In genomic region chr9:90684776-90685175, GRCh38 we compare ENCODE assay signal across 21 cellular contexts. TPM values are rescaled to one million over a fixed set of nuclear protein-coding genes. Genes with fewer than 3 reads are reported as not detected.
DNase-seq lines count a peak whose midpoint lies in the region; ATAC-seq and TF ChIP-seq lines count a peak whose summit lies in the region.
"Had no signal": no experiment of that assay in that cellular context is flagged by ENCODE, and none has a peak within 500 bp of the region (broad histone marks: within the 10 kb centered on the region; RNA-seq: fewer than 3 reads in every experiment).

No MANE protein-coding gene starts in this region.

- DNase-seq in anterior cingulate cortex (lab: John Stamatoyannopoulos, UW) (peak in 40 of 58 donors; percentile 2 to 76 (median 21)), inferior parietal cortex (ENCODE audit: extremely low spot score) (peak; percentile 59), posterior cingulate gyrus (peak in 8 of 10 donors; percentile 34 to 94 (median 50)), lower leg skin (ENCODE audit: low spot score in 2 of 2) (no peak)
- DNase-seq: 8988T; ACHN; AML-193; C1 segment of cervical spinal cord; Calu3; CD4-positive, alpha-beta memory T cell; COR-L47; DMS53; DMS79 treated with DMSO at 0.1 percent for 48 hours; GF-D8; GM23248; H7; HCEC 1CT had no signal

- H3K4me3 ChIP-seq in lower leg skin (ENCODE audit: low read depth, poor library complexity, severe bottlenecking), result no peak overlapping the region
- H3K4me3 ChIP-seq: A549, GM23248 had no signal

- no peak for TF ChIP-seq POLR2A in lower leg skin (IDR thresholded peaks at IDR 0.05)

- 47 to 51% methylated on average over 4 of the region's 4 CpGs for WGBS in lower leg skin, 2 donors

- ATAC-seq in HG02588 (IDR thresholded peaks at IDR 0.05; ENCODE audit: unreplicated experiment), result no peak
- no peak for ATAC-seq in GM19324 (IDR thresholded peaks at IDR 0.05; ENCODE audit: low FRiP score, unreplicated experiment)
- ATAC-seq: A549 had no signal

- TF ChIP-seq CTCF in lower leg skin (IDR thresholded peaks at IDR 0.05), result no peak

- intact Hi-C loops in posterior cingulate gyrus (cut with DNase I) (no loop called here), lower leg skin (cut with DNase I; ENCODE audit: low total_unique reads) (no loop called here)

RNA-seq across cellular contexts. Expression of gene DIRAS2, which starts 42.2 kb away (rescaled TPM):
- 1 to 10 TPM in 2 of 4 donors, under 1 TPM in 2; 0.42 to 2.1 (median 0.74) TPM for total RNA-seq in lower leg skin
- total RNA-seq: CD4-positive, alpha-beta memory T cell; G401; GM23248 had no signal

Comparison
In these comparisons a context has a peak if more than half of its experiments do, and no peak if none do; other contexts are left out.
1. DNase-seq: peak in anterior cingulate cortex (40 of 58), inferior parietal cortex (single experiment) and posterior cingulate gyrus (8 of 10); none in lower leg skin (0 of 2).